In the genomic region with DNA sequence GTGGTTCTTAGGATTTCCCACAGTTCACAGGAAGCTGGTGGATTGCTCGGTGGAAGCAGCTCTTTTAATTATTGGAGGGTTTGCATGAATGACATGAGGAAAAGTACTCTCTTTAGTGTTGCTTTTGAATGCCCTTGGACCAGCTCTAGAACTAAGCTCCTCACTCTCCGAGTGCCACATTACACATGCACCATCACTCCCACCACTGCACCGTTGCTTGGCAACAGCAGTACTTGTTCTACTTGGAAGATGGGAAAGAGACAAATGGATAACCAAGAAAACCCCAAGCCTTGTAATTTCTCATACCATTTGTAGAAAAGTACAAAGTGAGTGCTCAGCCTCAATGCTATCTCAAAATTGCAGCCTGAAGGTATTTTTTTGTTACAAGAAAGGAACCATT, we compare ENCODE assay signal across 13 cellular contexts.
DNase-seq lines count a peak whose midpoint lies in the region; ATAC-seq lines count a peak whose summit lies in the region.
"Had no signal": no experiment of that assay in that cellular context is flagged by ENCODE, and none has a peak within 500 bp of the region (broad histone marks: within the 10 kb centered on the region; RNA-seq: fewer than 3 reads in every experiment).

No MANE protein-coding gene starts in this region.

- no peak for ATAC-seq in HG02970 (IDR thresholded peaks at IDR 0.05; ENCODE audit: low FRiP score, unreplicated experiment)
- no peak for ATAC-seq in GM21528 (IDR thresholded peaks at IDR 0.05; ENCODE audit: low FRiP score, unreplicated experiment)
- ATAC-seq in activated T-cell treated with anti-CD3 and anti-CD28 coated beads, Interleukin-2, amount 50 U/mL, for 72 hours (replicated peaks in 1 of 2) = no peak

- peaks cover 4 to 9% of the 10 kb centered on the region in 2 donors for H3K9me3 Mint-ChIP-seq in activated T-cell treated with anti-CD3 and anti-CD28 coated beads, Interleukin-2, amount 50 U/mL, for 72 hours

- H3K4me3 Mint-ChIP-seq in activated T-cell treated with anti-CD3 and anti-CD28 coated beads, Interleukin-2, amount 50 U/mL, for 72 hours = no peak overlapping the region
- H3K4me3 Mint-ChIP-seq: H9 had no signal

- no peaks in the 10 kb centered on the region for H3K27me3 Mint-ChIP-seq in activated T-cell treated with anti-CD3 and anti-CD28 coated beads, Interleukin-2, amount 50 U/mL, for 72 hours (ENCODE audit: low read depth)

- H3K4me1 Mint-ChIP-seq in activated T-cell treated with anti-CD3 and anti-CD28 coated beads, Interleukin-2, amount 50 U/mL, for 72 hours (ENCODE audit: low read depth) = no peaks in the 10 kb centered on the region
- H3K4me1 Mint-ChIP-seq: H9 had no signal

- DNase-seq in NCI-H524 (lab: John Stamatoyannopoulos, UW) = peak; percentile 31 to 40
- DNase-seq in NCI-H524 treated with DMSO at 0.1 percent for 48 hours (lab: John Stamatoyannopoulos, UW) = no peak
- DNase-seq in cerebellar cortex (ENCODE audit: low spot score) = peak; percentile 5
- DNase-seq in midbrain (lab: John Stamatoyannopoulos, UW) = peak; percentile 14
- peak; percentile 64 for DNase-seq in retina
- DNase-seq in activated T-cell treated with anti-CD3 and anti-CD28 coated beads, Interleukin-2, amount 50 U/mL, for 72 hours = no peak
- DNase-seq: H9, Karpas-422, NCI-H2081 treated with DMSO at 0.1 percent for 48 hours, NCI-H345, SHP77 had no signal

- no peaks in the 10 kb centered on the region for H3K36me3 Mint-ChIP-seq in activated T-cell treated with anti-CD3 and anti-CD28 coated beads, Interleukin-2, amount 50 U/mL, for 72 hours (ENCODE audit: insufficient read depth in 2 of 2)

- no peak overlapping the region for H3K27ac Mint-ChIP-seq in activated T-cell treated with anti-CD3 and anti-CD28 coated beads, Interleukin-2, amount 50 U/mL, for 72 hours
- H3K27ac Mint-ChIP-seq: H9 had no signal

Comparison
In these comparisons a context has a peak if more than half of its experiments do, and no peak if none do; other contexts are left out.
1. DNase-seq: peak in NCI-H524 (2 of 2), cerebellar cortex (single experiment), midbrain (single experiment) and retina (single experiment); none in NCI-H524 treated with DMSO at 0.1 percent for 48 hours (single experiment) and activated T-cell treated with anti-CD3 and anti-CD28 coated beads, Interleukin-2, amount 50 U/mL, for 72 hours (0 of 2).